ENCODE assay signal across 19 cellular contexts in the genomic region with DNA sequence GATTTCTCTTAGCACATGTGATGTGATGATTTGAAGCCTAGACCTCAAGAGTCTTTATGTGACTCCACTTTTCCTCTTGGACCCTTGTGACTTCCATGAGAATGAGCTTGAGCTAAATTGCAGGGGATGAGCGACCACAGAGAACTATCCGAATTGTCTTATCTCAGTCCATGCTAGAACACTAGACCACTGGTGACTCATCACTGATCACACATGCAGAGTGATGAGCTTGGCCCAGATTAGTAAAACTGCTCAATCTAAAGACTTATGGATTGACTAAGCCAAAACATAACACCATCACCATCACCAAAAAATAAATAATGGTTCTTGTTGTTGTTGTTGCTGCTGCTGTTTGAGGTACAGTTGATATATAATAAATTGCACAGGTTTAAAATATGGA.
DNase-seq lines count a peak whose midpoint lies in the region; ATAC-seq and TF ChIP-seq lines count a peak whose summit lies in the region.
"Had no signal": no experiment of that assay in that cellular context is flagged by ENCODE, and none has a peak within 500 bp of the region (broad histone marks: within the 10 kb centered on the region; RNA-seq: fewer than 3 reads in every experiment).

No MANE protein-coding gene starts in this region.

- H3K27ac ChIP-seq in PC-3 (ENCODE audit: low read length) (no peak overlapping the region), brain microvascular endothelial cell (no peak overlapping the region)
- H3K27ac ChIP-seq: PC-9 had no signal

- H3K36me3 ChIP-seq in PC-3 (ENCODE audit: low read depth, low read length) (no peaks in the 10 kb centered on the region), brain microvascular endothelial cell (replicated peaks) (no peaks in the 10 kb centered on the region)

- no peaks in the 10 kb centered on the region for H3K27me3 ChIP-seq in PC-3 (ENCODE audit: low read length)
- no peaks in the 10 kb centered on the region for H3K27me3 ChIP-seq in brain microvascular endothelial cell (replicated peaks)

- no peaks in the 10 kb centered on the region for H3K4me1 ChIP-seq in PC-3 (ENCODE audit: insufficient read depth, low read length)

- ATAC-seq in PC-3 (no peak; the same call in 1 of the 2 replicates), HG02588 (IDR thresholded peaks at IDR 0.05; ENCODE audit: unreplicated experiment) (no peak), HG02870 (IDR thresholded peaks at IDR 0.05; ENCODE audit: unreplicated experiment) (no peak)
- ATAC-seq: GM23338 had no signal

- intact Hi-C loops in PC-3 (cut with micrococcal nuclease), result no loop called here

- H3K9me2 ChIP-seq in PC-3 (replicated peaks; ENCODE audit: low read length), result no peaks in the 10 kb centered on the region

- in situ Hi-C loops in brain microvascular endothelial cell (cut with HindIII; ENCODE audit: low pct_ligation_motif_present, low sequenced_read_pairs), result no loop called here

- H3F3A ChIP-seq in PC-3 (ENCODE audit: low read length, unreplicated experiment), result no peaks in the 10 kb centered on the region

- no peak for TF ChIP-seq CTCF in PC-3 (conservative IDR thresholded peaks at IDR 0.05; ENCODE audit: low read depth, low read length)
- no peak for TF ChIP-seq CTCF in brain microvascular endothelial cell (IDR thresholded peaks at IDR 0.05; ENCODE audit: low read depth, low read length, missing control alignments)

- CTCF ChIA-PET in PC-3 (lab: Charles Lee), result no interaction called here

- H3K27me3 Mint-ChIP-seq in activated naive CD8-positive, alpha-beta T cell treated with anti-CD3 and anti-CD28 coated beads for 36 hours, result no peaks in the 10 kb centered on the region

- H3K4me1 Mint-ChIP-seq in activated naive CD8-positive, alpha-beta T cell treated with anti-CD3 and anti-CD28 coated beads for 36 hours, result no peaks in the 10 kb centered on the region
- H3K4me1 Mint-ChIP-seq: B cell had no signal

- no peak overlapping the region for H3K4me2 ChIP-seq in PC-3 (ENCODE audit: low read length)
- H3K4me2 ChIP-seq: GM23338, PC-9 had no signal

- H3K9ac ChIP-seq in PC-3 (ENCODE audit: low read length), result no peak overlapping the region

- DNase-seq in Daoy (ENCODE audit: low read depth), result peak; percentile 3
- peak; percentile 4 for DNase-seq in PC-3
- DNase-seq in brain microvascular endothelial cell, result peak; percentile 13
- peak; percentile 1 for DNase-seq in myocyte (ENCODE audit: low read depth)
- no peak for DNase-seq in activated naive CD8-positive, alpha-beta T cell treated with anti-CD3 and anti-CD28 coated beads for 36 hours
- DNase-seq: DMS 273 treated with DMSO at 0.1 percent for 48 hours, DND-41, GF-D8, HCEC 1CT, KBM-7, NCI-H1417, NCI-H187, NCI-H2107, NCI-H510A treated with DMSO at 0.1 percent for 48 hours, PC-9 had no signal

- no peak overlapping the region for H2AFZ ChIP-seq in PC-3 (ENCODE audit: low read length)
- H2AFZ ChIP-seq: GM23338, PC-9 had no signal

- no peaks in the 10 kb centered on the region for H3K79me2 ChIP-seq in PC-3 (ENCODE audit: low read length)

- POLR2A ChIA-PET in PC-3 (lab: Charles Lee; ENCODE audit: unreplicated experiment), result no interaction called here

- no TSS peak for BruUV-seq in PC-3 (replicated peaks; lab: Mats Ljungman, UMichigan)

- no peak overlapping the region for H3K27ac Mint-ChIP-seq in activated naive CD8-positive, alpha-beta T cell treated with anti-CD3 and anti-CD28 coated beads for 36 hours
- H3K27ac Mint-ChIP-seq: B cell, GM23338 had no signal

- no peaks in the 10 kb centered on the region for H3K36me3 Mint-ChIP-seq in activated naive CD8-positive, alpha-beta T cell treated with anti-CD3 and anti-CD28 coated beads for 36 hours

- H3K4me3 ChIP-seq in PC-3 (ENCODE audit: low read length) (no peak overlapping the region), brain microvascular endothelial cell (ENCODE audit: low read depth, low read length) (no peak overlapping the region)
- H3K4me3 ChIP-seq: GM23338, PC-9 had no signal

- no peak overlapping the region for H3K4me3 Mint-ChIP-seq in activated naive CD8-positive, alpha-beta T cell treated with anti-CD3 and anti-CD28 coated beads for 36 hours
- H3K4me3 Mint-ChIP-seq: B cell, GM23338 had no signal

- no peaks in the 10 kb centered on the region for H3K9me3 ChIP-seq in PC-3 (ENCODE audit: low read length)

- no peaks in the 10 kb centered on the region for H3K9me3 Mint-ChIP-seq in activated naive CD8-positive, alpha-beta T cell treated with anti-CD3 and anti-CD28 coated beads for 36 hours
- H3K9me3 Mint-ChIP-seq: GM23338 had no signal

- H4K20me1 ChIP-seq in PC-3 (ENCODE audit: low read length), result no peaks in the 10 kb centered on the region
